1 cellular context compared by ENCODE assay signal in the genomic region with DNA sequence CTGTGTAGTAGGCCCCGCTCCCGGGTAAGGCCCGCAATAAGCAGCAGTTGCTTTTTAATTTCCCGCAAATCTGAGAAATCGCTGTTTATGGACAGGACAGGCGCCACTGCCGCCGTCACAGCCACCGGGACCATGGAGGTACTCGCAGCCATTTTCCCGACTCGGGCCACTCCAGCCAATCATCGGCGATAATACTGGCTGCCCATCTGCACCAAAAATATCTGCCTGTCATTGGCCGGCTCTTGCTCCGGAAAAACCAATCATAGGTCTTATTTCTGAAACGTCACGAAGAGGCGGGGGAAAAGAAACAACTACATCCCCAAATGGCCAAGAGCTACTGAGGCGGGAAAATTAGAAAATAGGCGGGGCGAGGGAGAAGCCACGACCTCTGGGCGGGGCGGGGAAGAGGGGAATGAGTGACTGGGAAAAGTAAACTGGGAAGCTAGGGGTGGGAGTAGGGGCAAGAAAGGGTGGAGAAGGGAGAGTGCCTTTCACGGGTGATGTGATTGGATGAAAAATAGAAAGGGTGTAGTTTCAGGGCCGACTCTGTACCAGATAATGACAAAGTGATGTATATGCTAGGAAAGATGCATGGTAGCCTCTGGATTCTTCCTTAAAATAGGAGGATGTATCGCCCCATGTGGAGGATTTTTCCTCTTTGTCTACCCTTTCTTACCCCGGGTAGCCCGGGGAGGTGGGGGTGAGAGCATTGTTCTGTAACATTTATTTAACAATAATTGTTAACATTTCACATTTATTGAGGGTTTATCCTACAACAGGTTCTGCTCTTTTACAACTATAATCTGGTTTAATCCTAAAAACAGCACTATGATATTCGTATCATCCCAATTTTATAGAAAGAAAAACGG.
TF ChIP-seq lines count a peak whose summit lies in the region.

A gene with protein sequence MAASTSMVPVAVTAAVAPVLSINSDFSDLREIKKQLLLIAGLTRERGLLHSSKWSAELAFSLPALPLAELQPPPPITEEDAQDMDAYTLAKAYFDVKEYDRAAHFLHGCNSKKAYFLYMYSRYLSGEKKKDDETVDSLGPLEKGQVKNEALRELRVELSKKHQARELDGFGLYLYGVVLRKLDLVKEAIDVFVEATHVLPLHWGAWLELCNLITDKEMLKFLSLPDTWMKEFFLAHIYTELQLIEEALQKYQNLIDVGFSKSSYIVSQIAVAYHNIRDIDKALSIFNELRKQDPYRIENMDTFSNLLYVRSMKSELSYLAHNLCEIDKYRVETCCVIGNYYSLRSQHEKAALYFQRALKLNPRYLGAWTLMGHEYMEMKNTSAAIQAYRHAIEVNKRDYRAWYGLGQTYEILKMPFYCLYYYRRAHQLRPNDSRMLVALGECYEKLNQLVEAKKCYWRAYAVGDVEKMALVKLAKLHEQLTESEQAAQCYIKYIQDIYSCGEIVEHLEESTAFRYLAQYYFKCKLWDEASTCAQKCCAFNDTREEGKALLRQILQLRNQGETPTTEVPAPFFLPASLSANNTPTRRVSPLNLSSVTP (minus strand): TSS at position 163 of the 869 bp plus-strand sequence. CDS start 11 bp downstream, at position 152.

TF ChIP-seq in HepG2, 621 proteins besides CTCF, POLR2A, EP300 and RAD21 (continued from another document and continues in another):
- TF ChIP-seq, protein P1, sequence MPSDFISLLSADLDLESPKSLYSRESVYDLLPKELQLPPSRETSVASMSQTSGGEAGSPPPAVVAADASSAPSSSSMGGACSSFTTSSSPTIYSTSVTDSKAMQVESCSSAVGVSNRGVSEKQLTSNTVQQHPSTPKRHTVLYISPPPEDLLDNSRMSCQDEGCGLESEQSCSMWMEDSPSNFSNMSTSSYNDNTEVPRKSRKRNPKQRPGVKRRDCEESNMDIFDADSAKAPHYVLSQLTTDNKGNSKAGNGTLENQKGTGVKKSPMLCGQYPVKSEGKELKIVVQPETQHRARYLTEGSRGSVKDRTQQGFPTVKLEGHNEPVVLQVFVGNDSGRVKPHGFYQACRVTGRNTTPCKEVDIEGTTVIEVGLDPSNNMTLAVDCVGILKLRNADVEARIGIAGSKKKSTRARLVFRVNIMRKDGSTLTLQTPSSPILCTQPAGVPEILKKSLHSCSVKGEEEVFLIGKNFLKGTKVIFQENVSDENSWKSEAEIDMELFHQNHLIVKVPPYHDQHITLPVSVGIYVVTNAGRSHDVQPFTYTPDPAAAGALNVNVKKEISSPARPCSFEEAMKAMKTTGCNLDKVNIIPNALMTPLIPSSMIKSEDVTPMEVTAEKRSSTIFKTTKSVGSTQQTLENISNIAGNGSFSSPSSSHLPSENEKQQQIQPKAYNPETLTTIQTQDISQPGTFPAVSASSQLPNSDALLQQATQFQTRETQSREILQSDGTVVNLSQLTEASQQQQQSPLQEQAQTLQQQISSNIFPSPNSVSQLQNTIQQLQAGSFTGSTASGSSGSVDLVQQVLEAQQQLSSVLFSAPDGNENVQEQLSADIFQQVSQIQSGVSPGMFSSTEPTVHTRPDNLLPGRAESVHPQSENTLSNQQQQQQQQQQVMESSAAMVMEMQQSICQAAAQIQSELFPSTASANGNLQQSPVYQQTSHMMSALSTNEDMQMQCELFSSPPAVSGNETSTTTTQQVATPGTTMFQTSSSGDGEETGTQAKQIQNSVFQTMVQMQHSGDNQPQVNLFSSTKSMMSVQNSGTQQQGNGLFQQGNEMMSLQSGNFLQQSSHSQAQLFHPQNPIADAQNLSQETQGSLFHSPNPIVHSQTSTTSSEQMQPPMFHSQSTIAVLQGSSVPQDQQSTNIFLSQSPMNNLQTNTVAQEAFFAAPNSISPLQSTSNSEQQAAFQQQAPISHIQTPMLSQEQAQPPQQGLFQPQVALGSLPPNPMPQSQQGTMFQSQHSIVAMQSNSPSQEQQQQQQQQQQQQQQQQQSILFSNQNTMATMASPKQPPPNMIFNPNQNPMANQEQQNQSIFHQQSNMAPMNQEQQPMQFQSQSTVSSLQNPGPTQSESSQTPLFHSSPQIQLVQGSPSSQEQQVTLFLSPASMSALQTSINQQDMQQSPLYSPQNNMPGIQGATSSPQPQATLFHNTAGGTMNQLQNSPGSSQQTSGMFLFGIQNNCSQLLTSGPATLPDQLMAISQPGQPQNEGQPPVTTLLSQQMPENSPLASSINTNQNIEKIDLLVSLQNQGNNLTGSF (CRISPR knock-in tag; IDR thresholded peaks at IDR 0.05), result no peak
- TF ChIP-seq, protein P2, sequence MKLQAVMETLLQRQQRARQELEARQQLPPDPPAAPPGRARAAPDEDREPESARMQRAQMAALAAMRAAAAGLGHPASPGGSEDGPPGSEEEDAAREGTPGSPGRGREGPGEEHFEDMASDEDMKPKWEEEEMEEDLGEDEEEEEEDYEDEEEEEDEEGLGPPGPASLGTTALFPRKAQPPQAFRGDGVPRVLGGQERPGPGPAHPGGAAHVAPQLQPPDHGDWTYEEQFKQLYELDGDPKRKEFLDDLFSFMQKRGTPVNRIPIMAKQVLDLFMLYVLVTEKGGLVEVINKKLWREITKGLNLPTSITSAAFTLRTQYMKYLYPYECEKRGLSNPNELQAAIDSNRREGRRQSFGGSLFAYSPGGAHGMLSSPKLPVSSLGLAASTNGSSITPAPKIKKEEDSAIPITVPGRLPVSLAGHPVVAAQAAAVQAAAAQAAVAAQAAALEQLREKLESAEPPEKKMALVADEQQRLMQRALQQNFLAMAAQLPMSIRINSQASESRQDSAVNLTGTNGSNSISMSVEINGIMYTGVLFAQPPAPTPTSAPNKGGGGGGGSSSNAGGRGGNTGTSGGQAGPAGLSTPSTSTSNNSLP (IDR thresholded peaks at IDR 0.05; ENCODE audit: low read depth, low read length), result no peak; the same call in 1 of the 2 replicates
- peak; percentile 33; the same call in 1 of the 2 replicates for TF ChIP-seq ZNF747 (CRISPR knock-in tag; IDR thresholded peaks at IDR 0.05; ENCODE audit: borderline replicate concordance)
- no peak for TF ChIP-seq MTF1 (CRISPR knock-in tag; IDR thresholded peaks at IDR 0.05)
- peak; percentile 99 for TF ChIP-seq MXI1 (IDR thresholded peaks at IDR 0.05; ENCODE audit: borderline replicate concordance, low read depth, low read length)
- TF ChIP-seq AGO2 (optimal IDR thresholded peaks at IDR 0.05; ENCODE audit: low read depth, low read length), result no peak
- TF ChIP-seq FOXO1 (CRISPR knock-in tag; IDR thresholded peaks at IDR 0.05), result no peak
- TF ChIP-seq ZNF790 (CRISPR knock-in tag; IDR thresholded peaks at IDR 0.05; ENCODE audit: borderline replicate concordance), result no peak
- peak; percentile 95 for TF ChIP-seq CREB1 (IDR thresholded peaks at IDR 0.05)
- peak; percentile 99 for TF ChIP-seq CREB1 (CRISPR knock-in tag; IDR thresholded peaks at IDR 0.05)
- TF ChIP-seq ZSCAN12 (CRISPR knock-in tag; IDR thresholded peaks at IDR 0.05), result no peak
- TF ChIP-seq, protein P3, sequence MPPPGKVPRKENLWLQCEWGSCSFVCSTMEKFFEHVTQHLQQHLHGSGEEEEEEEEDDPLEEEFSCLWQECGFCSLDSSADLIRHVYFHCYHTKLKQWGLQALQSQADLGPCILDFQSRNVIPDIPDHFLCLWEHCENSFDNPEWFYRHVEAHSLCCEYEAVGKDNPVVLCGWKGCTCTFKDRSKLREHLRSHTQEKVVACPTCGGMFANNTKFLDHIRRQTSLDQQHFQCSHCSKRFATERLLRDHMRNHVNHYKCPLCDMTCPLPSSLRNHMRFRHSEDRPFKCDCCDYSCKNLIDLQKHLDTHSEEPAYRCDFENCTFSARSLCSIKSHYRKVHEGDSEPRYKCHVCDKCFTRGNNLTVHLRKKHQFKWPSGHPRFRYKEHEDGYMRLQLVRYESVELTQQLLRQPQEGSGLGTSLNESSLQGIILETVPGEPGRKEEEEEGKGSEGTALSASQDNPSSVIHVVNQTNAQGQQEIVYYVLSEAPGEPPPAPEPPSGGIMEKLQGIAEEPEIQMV (CRISPR knock-in tag; IDR thresholded peaks at IDR 0.05; ENCODE audit: low read depth), result no peak
- TF ChIP-seq, protein P4, sequence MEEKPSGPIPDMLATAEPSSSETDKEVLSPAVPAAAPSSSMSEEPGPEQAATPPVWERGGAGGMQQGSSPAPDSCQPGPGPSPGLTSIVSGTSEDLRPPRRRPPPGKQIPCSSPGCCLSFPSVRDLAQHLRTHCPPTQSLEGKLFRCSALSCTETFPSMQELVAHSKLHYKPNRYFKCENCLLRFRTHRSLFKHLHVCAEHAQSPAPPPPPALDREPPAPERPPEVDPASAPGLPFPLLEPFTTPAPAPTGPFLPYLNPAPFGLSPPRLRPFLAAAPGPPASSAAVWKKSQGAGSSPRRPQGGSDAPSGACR (CRISPR knock-in tag; IDR thresholded peaks at IDR 0.05), result no peak
- no peak for TF ChIP-seq ZSCAN31 (CRISPR knock-in tag; IDR thresholded peaks at IDR 0.05; ENCODE audit: low read depth)
- no peak for TF ChIP-seq FOXA1 (IDR thresholded peaks at IDR 0.05)
- TF ChIP-seq FOXA1 (CRISPR knock-in tag; IDR thresholded peaks at IDR 0.05), result peak; percentile 72
- peak; percentile 91 for TF ChIP-seq SRF (IDR thresholded peaks at IDR 0.05; ENCODE audit: low read depth, low read length)
- TF ChIP-seq SP5 (CRISPR knock-in tag; IDR thresholded peaks at IDR 0.05; ENCODE audit: borderline replicate concordance, low read depth), result peak; percentile 88
- TF ChIP-seq, protein P5, sequence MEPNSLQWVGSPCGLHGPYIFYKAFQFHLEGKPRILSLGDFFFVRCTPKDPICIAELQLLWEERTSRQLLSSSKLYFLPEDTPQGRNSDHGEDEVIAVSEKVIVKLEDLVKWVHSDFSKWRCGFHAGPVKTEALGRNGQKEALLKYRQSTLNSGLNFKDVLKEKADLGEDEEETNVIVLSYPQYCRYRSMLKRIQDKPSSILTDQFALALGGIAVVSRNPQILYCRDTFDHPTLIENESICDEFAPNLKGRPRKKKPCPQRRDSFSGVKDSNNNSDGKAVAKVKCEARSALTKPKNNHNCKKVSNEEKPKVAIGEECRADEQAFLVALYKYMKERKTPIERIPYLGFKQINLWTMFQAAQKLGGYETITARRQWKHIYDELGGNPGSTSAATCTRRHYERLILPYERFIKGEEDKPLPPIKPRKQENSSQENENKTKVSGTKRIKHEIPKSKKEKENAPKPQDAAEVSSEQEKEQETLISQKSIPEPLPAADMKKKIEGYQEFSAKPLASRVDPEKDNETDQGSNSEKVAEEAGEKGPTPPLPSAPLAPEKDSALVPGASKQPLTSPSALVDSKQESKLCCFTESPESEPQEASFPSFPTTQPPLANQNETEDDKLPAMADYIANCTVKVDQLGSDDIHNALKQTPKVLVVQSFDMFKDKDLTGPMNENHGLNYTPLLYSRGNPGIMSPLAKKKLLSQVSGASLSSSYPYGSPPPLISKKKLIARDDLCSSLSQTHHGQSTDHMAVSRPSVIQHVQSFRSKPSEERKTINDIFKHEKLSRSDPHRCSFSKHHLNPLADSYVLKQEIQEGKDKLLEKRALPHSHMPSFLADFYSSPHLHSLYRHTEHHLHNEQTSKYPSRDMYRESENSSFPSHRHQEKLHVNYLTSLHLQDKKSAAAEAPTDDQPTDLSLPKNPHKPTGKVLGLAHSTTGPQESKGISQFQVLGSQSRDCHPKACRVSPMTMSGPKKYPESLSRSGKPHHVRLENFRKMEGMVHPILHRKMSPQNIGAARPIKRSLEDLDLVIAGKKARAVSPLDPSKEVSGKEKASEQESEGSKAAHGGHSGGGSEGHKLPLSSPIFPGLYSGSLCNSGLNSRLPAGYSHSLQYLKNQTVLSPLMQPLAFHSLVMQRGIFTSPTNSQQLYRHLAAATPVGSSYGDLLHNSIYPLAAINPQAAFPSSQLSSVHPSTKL (CRISPR knock-in tag; IDR thresholded peaks at IDR 0.05), result 0 out of 2 replicates have a peak, but pooled peaks have one; percentile 7
- no peak for TF ChIP-seq ZFP90 (CRISPR knock-in tag; IDR thresholded peaks at IDR 0.05; ENCODE audit: borderline replicate concordance)
- 0 out of 2 replicates have a peak, but pooled peaks have one; percentile 81 for TF ChIP-seq ZNF44 (CRISPR knock-in tag; IDR thresholded peaks at IDR 0.05)
- no peak for TF ChIP-seq MED13 (CRISPR knock-in tag; IDR thresholded peaks at IDR 0.05)
- peak; percentile 98 for TF ChIP-seq KDM5A (IDR thresholded peaks at IDR 0.05; ENCODE audit: borderline replicate concordance, low read length)
- TF ChIP-seq ZNF780A (CRISPR knock-in tag; IDR thresholded peaks at IDR 0.05), result no peak; the same call in 1 of the 2 replicates
- peak; percentile 91 for TF ChIP-seq TAF1 (CRISPR knock-in tag; IDR thresholded peaks at IDR 0.05)
- no peak; the same call in 1 of the 2 replicates for TF ChIP-seq ZNF589 (CRISPR knock-in tag; conservative IDR thresholded peaks at IDR 0.05)
- TF ChIP-seq ZNF563 (CRISPR knock-in tag; IDR thresholded peaks at IDR 0.05), result no peak
- no peak for TF ChIP-seq PHB2 (IDR thresholded peaks at IDR 0.05; ENCODE audit: partially characterized antibody)
- TF ChIP-seq, protein P6, sequence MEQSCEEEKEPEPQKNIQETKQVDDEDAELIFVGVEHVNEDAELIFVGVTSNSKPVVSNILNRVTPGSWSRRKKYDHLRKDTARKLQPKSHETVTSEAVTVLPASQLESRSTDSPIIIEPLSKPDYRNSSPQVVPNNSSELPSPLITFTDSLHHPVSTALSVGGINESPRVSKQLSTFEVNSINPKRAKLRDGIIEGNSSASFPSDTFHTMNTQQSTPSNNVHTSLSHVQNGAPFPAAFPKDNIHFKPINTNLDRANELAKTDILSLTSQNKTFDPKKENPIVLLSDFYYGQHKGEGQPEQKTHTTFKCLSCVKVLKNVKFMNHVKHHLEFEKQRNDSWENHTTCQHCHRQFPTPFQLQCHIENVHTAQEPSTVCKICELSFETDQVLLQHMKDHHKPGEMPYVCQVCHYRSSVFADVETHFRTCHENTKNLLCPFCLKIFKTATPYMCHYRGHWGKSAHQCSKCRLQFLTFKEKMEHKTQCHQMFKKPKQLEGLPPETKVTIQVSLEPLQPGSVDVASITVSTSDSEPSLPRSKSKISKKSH (CRISPR knock-in tag; IDR thresholded peaks at IDR 0.05; ENCODE audit: borderline replicate concordance), result peak; percentile 72; the same call in 1 of the 2 replicates
- TF ChIP-seq ELF3 (CRISPR knock-in tag; IDR thresholded peaks at IDR 0.05), result no peak
- no peak for TF ChIP-seq PAF1 (CRISPR knock-in tag; IDR thresholded peaks at IDR 0.05)
- TF ChIP-seq, protein P7, sequence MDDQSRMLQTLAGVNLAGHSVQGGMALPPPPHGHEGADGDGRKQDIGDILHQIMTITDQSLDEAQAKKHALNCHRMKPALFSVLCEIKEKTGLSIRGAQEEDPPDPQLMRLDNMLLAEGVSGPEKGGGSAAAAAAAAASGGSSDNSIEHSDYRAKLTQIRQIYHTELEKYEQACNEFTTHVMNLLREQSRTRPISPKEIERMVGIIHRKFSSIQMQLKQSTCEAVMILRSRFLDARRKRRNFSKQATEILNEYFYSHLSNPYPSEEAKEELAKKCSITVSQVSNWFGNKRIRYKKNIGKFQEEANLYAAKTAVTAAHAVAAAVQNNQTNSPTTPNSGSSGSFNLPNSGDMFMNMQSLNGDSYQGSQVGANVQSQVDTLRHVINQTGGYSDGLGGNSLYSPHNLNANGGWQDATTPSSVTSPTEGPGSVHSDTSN (CRISPR knock-in tag; IDR thresholded peaks at IDR 0.05; ENCODE audit: borderline replicate concordance), result no peak
- no peak for TF ChIP-seq ZNF121 (CRISPR knock-in tag; IDR thresholded peaks at IDR 0.05)
- TF ChIP-seq ZNF136 (CRISPR knock-in tag; IDR thresholded peaks at IDR 0.05; ENCODE audit: low read depth), result 0 out of 2 replicates have a peak, but pooled peaks have one; percentile 28
- TF ChIP-seq, protein P8, sequence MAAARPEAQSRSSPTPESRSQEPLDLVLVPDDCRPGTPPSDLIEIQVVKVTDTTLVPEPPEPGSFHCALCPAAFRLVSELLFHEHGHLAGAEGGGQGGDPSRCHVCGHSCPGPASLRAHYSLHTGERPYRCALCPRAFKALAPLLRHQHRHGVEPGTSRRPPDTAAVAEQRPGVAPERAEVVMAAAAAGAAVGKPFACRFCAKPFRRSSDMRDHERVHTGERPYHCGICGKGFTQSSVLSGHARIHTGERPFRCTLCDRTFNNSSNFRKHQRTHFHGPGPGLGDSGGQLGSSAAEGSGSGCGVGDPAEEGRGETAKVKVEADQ (CRISPR knock-in tag; IDR thresholded peaks at IDR 0.05; ENCODE audit: borderline replicate concordance), result no peak
- TF ChIP-seq GABPA (IDR thresholded peaks at IDR 0.05; ENCODE audit: low read depth, low read length), result no peak
- no peak for TF ChIP-seq GABPA (CRISPR knock-in tag; IDR thresholded peaks at IDR 0.05; ENCODE audit: low read depth)
- TF ChIP-seq ZNF430 (CRISPR knock-in tag; IDR thresholded peaks at IDR 0.05), result 0 out of 2 replicates have a peak, but pooled peaks have one; percentile 41
- no peak; a peak in 2 of 4 replicates for TF ChIP-seq NR2F1 (CRISPR knock-in tag; IDR thresholded peaks at IDR 0.05)
